ENCODE assay signal across 13 cellular contexts in genomic region chr17:17709815-17710321, GRCh38. TPM values are rescaled to one million over a fixed set of nuclear protein-coding genes. Genes with fewer than 3 reads are reported as not detected.
A peak's percentile ranks its signal among the peaks of the same experiment; 100 is the strongest.
DNase-seq lines count a peak whose midpoint lies in the region; ATAC-seq and TF ChIP-seq lines count a peak whose summit lies in the region.
"Had no signal": no experiment of that assay in that cellular context is flagged by ENCODE, and none has a peak within 500 bp of the region (broad histone marks: within the 10 kb centered on the region; RNA-seq: fewer than 3 reads in every experiment).

No MANE protein-coding gene starts in this region.

- H3K36me3 ChIP-seq in NT2/D1 (ENCODE audit: insufficient read depth, insufficient read length, low read length) (peaks cover 3% of the 10 kb centered on the region), MG63 (peaks cover 3% of the 10 kb centered on the region)

- no peak overlapping the region for H3K4me3 ChIP-seq in NT2/D1 (ENCODE audit: insufficient read length, low read depth)
- H3K4me3 ChIP-seq in MG63, result no peak overlapping the region

- DNase-seq in 8988T, result peak; percentile 15
- DNase-seq in NT2/D1 (ENCODE audit: low read depth, low spot score), result no peak
- no peak for DNase-seq in epithelial cell of prostate (ENCODE audit: low read depth, low spot score)
- DNase-seq in progenitor cell of endocrine pancreas (ENCODE audit: low spot score, unreplicated experiment), result no peak
- no peak for DNase-seq in MG63
- no peak for DNase-seq in inferior parietal cortex (ENCODE audit: extremely low spot score)
- no peak for DNase-seq in activated CD4-positive, alpha-beta T cell treated with anti-CD3 and anti-CD28 coated beads for 48 hours
- DNase-seq: activated B cell treated with CpG ODN at 0.5 μM for 24 hours; central memory CD4-positive, alpha-beta T cell; NCI-H446 treated with DMSO at 0.1 percent for 48 hours; stimulated activated CD4-positive, alpha-beta T cell treated with anti-CD3 and anti-CD28 coated beads, Interleukin-1b, Interleukin-23, amount 100 ng/mL, for 48 hours; stimulated activated CD8-positive, alpha-beta memory T cell treated with anti-CD3 and anti-CD28 coated beads, Interleukin-4, amount 100 ng/mL, for 48 hours had no signal

- no peak for TF ChIP-seq CTCF in progenitor cell of endocrine pancreas (IDR thresholded peaks at IDR 0.05; ENCODE audit: unreplicated experiment)

- peaks cover 58% of the 10 kb centered on the region for H3K27me3 ChIP-seq in NT2/D1 (ENCODE audit: insufficient read depth, insufficient read length)
- no peaks in the 10 kb centered on the region for H3K27me3 ChIP-seq in MG63

- H3K9me3 Mint-ChIP-seq in progenitor cell of endocrine pancreas (ENCODE audit: low read depth), result no peaks in the 10 kb centered on the region
- H3K9me3 Mint-ChIP-seq: activated B cell treated with CpG ODN at 0.5 μM for 24 hours had no signal

- peaks cover 45% of the 10 kb centered on the region for H3K4me1 Mint-ChIP-seq in progenitor cell of endocrine pancreas (ENCODE audit: low read depth)

- H3K4me3 Mint-ChIP-seq in progenitor cell of endocrine pancreas (ENCODE audit: low read depth), result no peak overlapping the region
- H3K4me3 Mint-ChIP-seq: activated B cell treated with CpG ODN at 0.5 μM for 24 hours had no signal

- H3K9me3 ChIP-seq in NT2/D1 (ENCODE audit: insufficient read depth, low read length), result no peaks in the 10 kb centered on the region
- H3K9me3 ChIP-seq in MG63, result no peaks in the 10 kb centered on the region

- H3K4me1 ChIP-seq in NT2/D1 (ENCODE audit: insufficient read depth, insufficient read length), result peaks cover 38% of the 10 kb centered on the region

- peak overlapping the region; percentile 42 for H3K9ac ChIP-seq in NT2/D1 (ENCODE audit: insufficient read length, low read depth)

- H3K27ac Mint-ChIP-seq in progenitor cell of endocrine pancreas, result peak overlapping the region; percentile 93
- H3K27ac Mint-ChIP-seq: activated B cell treated with CpG ODN at 0.5 μM for 24 hours had no signal

- H3K27me3 Mint-ChIP-seq in progenitor cell of endocrine pancreas, result no peaks in the 10 kb centered on the region
- H3K27me3 Mint-ChIP-seq: activated B cell treated with CpG ODN at 0.5 μM for 24 hours had no signal

- peak overlapping the region; percentile 64 for H3K27ac ChIP-seq in epithelial cell of prostate

- no peak for ATAC-seq in HG03108 (IDR thresholded peaks at IDR 0.05; ENCODE audit: unreplicated experiment)

- peaks cover 4% of the 10 kb centered on the region for H3K36me3 Mint-ChIP-seq in progenitor cell of endocrine pancreas (ENCODE audit: insufficient read depth)

RNA-seq across cellular contexts. Expression of gene RAI1, which starts 28.6 kb away (rescaled TPM):
- 69.0 and 75.0 TPM in 2 replicates for total RNA-seq in progenitor cell of endocrine pancreas
- total RNA-seq in MG63 (2014; rRNA removed; shearing (Covaris generic); ENCODE audit: low replicate concordance), result 2.9 and 7.1 TPM in 2 replicates
